In the genomic region with DNA sequence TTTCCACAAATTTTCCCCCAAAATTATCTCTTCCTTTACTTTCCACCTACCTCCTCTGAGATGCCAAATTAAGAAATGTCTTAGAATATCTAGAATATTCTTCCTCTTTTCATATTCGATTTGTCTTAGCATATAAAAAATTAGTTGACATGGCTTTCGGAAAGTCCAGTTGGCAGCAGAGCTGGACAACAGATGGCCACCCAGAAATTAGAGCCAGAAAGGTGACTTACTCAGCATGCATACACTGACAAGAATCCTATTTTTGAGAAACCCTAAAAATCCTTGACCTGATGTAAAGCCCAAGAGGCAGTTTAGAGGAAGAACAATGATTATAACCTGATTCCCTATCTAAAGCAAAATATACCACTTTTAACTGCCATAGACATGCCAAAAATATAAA, we compare ENCODE assay signal across 2 cellular contexts.
TF ChIP-seq lines count a peak whose summit lies in the region.

No MANE protein-coding gene starts in this region.

TF ChIP-seq in GM23338, 12 proteins besides CTCF, POLR2A, EP300 and RAD21:
- TF ChIP-seq ZNF331 (CRISPR knock-in tag; IDR thresholded peaks at IDR 0.05; ENCODE audit: low read depth), result no peak
- no peak for TF ChIP-seq POLR2AphosphoS5 (IDR thresholded peaks at IDR 0.05; ENCODE audit: low read depth)
TF ChIP-seq in GM23338: peak in this region for 0.

TF ChIP-seq in endothelial cell of umbilical vein, 7 proteins besides CTCF, POLR2A, EP300 and RAD21:
- no peak for TF ChIP-seq POLR2AphosphoS5 (IDR thresholded peaks at IDR 0.05; ENCODE audit: insufficient read depth, low read depth, low read length)
- TF ChIP-seq, protein P1, sequence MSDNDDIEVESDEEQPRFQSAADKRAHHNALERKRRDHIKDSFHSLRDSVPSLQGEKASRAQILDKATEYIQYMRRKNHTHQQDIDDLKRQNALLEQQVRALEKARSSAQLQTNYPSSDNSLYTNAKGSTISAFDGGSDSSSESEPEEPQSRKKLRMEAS (IDR thresholded peaks at IDR 0.05; ENCODE audit: insufficient read depth, insufficient read length), result no peak
- no peak for TF ChIP-seq FOS (IDR thresholded peaks at IDR 0.05; ENCODE audit: borderline replicate concordance, insufficient read depth, low read length)
- TF ChIP-seq JUN (IDR thresholded peaks at IDR 0.05; ENCODE audit: borderline replicate concordance, insufficient read depth, insufficient read length, low read depth), result no peak
- no peak for TF ChIP-seq GATA2 (IDR thresholded peaks at IDR 0.05; ENCODE audit: insufficient read depth, insufficient read length, low read depth, low read length)
- TF ChIP-seq MYC (IDR thresholded peaks at IDR 0.05; ENCODE audit: low read depth, low read length), result no peak
- TF ChIP-seq EZH2 (IDR thresholded peaks at IDR 0.05; ENCODE audit: borderline replicate concordance, low read depth, low read length, severe bottlenecking), result no peak
